In the genomic region with DNA sequence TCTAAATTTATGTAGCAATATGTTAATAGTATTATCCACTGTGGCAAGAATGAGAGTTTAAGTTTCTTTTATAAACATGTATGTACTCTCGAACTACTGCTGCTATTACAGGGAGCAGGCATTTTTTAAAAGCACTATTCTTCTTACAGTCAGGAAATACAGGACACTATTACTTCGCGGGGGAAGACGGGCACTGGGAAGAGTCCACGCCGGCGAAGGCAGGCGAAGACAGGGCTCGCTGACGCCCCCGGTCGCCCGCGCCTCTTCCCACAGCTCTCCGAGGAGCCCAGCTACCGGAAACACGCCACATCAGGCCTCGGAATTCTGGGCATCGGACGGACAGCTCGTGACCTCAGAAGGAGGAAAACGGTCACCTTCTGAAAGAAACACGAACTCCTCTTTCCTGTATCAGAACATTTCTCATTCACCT, we compare ENCODE assay signal across 8 cellular contexts.
DNase-seq lines count a peak whose midpoint lies in the region; ATAC-seq and TF ChIP-seq lines count a peak whose summit lies in the region.

No MANE protein-coding gene starts in this region.

- H3K4me3 ChIP-seq in AG09309 (ENCODE audit: control insufficient read depth, low read depth, low read length) (peak overlapping the region; percentile 75), neural progenitor cell (peak overlapping the region; percentile 70)

- H3F3A ChIP-seq in neural progenitor cell (ENCODE audit: low read depth) = peaks cover 28% of the 10 kb centered on the region

- peak overlapping the region; percentile 92 for H3K4me3 Mint-ChIP-seq in neural progenitor cell

- H4K20me1 ChIP-seq in neural progenitor cell (ENCODE audit: low read depth) = no peaks in the 10 kb centered on the region

- peak overlapping the region; percentile 98 for H3K27ac ChIP-seq in neural progenitor cell

- H3K27me3 ChIP-seq in neural progenitor cell = no peaks in the 10 kb centered on the region

- H3K79me2 ChIP-seq in neural progenitor cell (ENCODE audit: low read depth) = peaks cover 10% of the 10 kb centered on the region

- peak overlapping the region; percentile 93 for H2AFZ ChIP-seq in neural progenitor cell (replicated peaks)

- peak overlapping the region; percentile 98 for H3K27ac Mint-ChIP-seq in activated naive CD4-positive, alpha-beta T cell treated with anti-CD3 and anti-CD28 coated beads, Interleukin-2, amount 50 U/mL, for 72 hours
- H3K27ac Mint-ChIP-seq in neural progenitor cell = peak overlapping the region; percentile 97

- no peaks in the 10 kb centered on the region for H3K36me3 ChIP-seq in neural progenitor cell

- peaks cover 3% of the 10 kb centered on the region for H3K27me3 Mint-ChIP-seq in neural progenitor cell (ENCODE audit: insufficient read depth, low read depth)

- in situ Hi-C loops in GM13976 (cut with MboI; ENCODE audit: low sequenced_read_pairs, unreplicated experiment) = no loop called here

- TF ChIP-seq CTCF in AG09309 (IDR thresholded peaks at IDR 0.05; ENCODE audit: control insufficient read depth, insufficient read depth, low read depth, low read length, missing control alignments) = peak; percentile 24
- peak; percentile 9 for TF ChIP-seq CTCF in GM13976 (IDR thresholded peaks at IDR 0.05; ENCODE audit: borderline replicate concordance, control extremely low read depth, extremely low read depth, insufficient read depth, missing control alignments)
- TF ChIP-seq CTCF in neural progenitor cell (IDR thresholded peaks at IDR 0.05) = peak; percentile 23

- H3K9me3 ChIP-seq in neural progenitor cell (ENCODE audit: low read depth) = no peaks in the 10 kb centered on the region

- DNase-seq in AG09309 (ENCODE audit: low read depth) = peak; percentile 46
- peak; percentile 42 for DNase-seq in GM13976 (ENCODE audit: low spot score)
- DNase-seq in NCI-H2227 (lab: John Stamatoyannopoulos, UW; ENCODE audit: unreplicated experiment) = peak; percentile 93
- DNase-seq in activated naive CD4-positive, alpha-beta T cell treated with anti-CD3 and anti-CD28 coated beads, Interleukin-2, amount 50 U/mL, for 72 hours (ENCODE audit: low spot score in 2 of 2) = no peak
- peak; percentile 65 for DNase-seq in glomerular endothelial cell (ENCODE audit: extremely low read depth, low read depth, low spot score)
- peak; percentile 82 for DNase-seq in neural progenitor cell (ENCODE audit: low spot score)
- DNase-seq in activated CD4-positive, alpha-beta T cell treated with anti-CD3 and anti-CD28 coated beads for 48 hours = no peak

- peak overlapping the region; percentile 80 for H3K9ac ChIP-seq in neural progenitor cell

- H3K4me2 ChIP-seq in neural progenitor cell = peak overlapping the region; percentile 97

- peaks cover 9 to 20% of the 10 kb centered on the region in 2 donors for H3K36me3 Mint-ChIP-seq in activated naive CD4-positive, alpha-beta T cell treated with anti-CD3 and anti-CD28 coated beads, Interleukin-2, amount 50 U/mL, for 72 hours
- H3K36me3 Mint-ChIP-seq in neural progenitor cell = peaks cover 2% of the 10 kb centered on the region

- H3K9me3 Mint-ChIP-seq in activated naive CD4-positive, alpha-beta T cell treated with anti-CD3 and anti-CD28 coated beads, Interleukin-2, amount 50 U/mL, for 72 hours = no peaks in the 10 kb centered on the region
- H3K9me3 Mint-ChIP-seq in neural progenitor cell = no peaks in the 10 kb centered on the region

- peaks cover 9% of the 10 kb centered on the region for H3K4me1 Mint-ChIP-seq in neural progenitor cell

- peak; percentile 25 for ATAC-seq in HG03039 (IDR thresholded peaks at IDR 0.05; ENCODE audit: unreplicated experiment)
- ATAC-seq in activated naive CD4-positive, alpha-beta T cell treated with anti-CD3 and anti-CD28 coated beads, Interleukin-2, amount 50 U/mL, for 72 hours = peak; percentile 2 to 38

- H3K4me1 ChIP-seq in neural progenitor cell = no peaks in the 10 kb centered on the region

Comparison
In these comparisons a context has a peak if more than half of its experiments do, and no peak if none do; other contexts are left out.
1. DNase-seq: peak in AG09309 (single experiment), GM13976 (single experiment), NCI-H2227 (single experiment), glomerular endothelial cell (single experiment) and neural progenitor cell (single experiment); none in activated naive CD4-positive, alpha-beta T cell treated with anti-CD3 and anti-CD28 coated beads, Interleukin-2, amount 50 U/mL, for 72 hours (0 of 2) and activated CD4-positive, alpha-beta T cell treated with anti-CD3 and anti-CD28 coated beads for 48 hours (single experiment).
2. Peak in every context shown above with its lines, with median percentiles within 50 percentile points of each other: CTCF ChIP-seq.